8 cellular contexts compared by ENCODE assay signal in genomic region chr5:173293817-173294672, GRCh38. TPM values are rescaled to one million over a fixed set of nuclear protein-coding genes. Genes with fewer than 3 reads are reported as not detected.
DNase-seq lines count a peak whose midpoint lies in the region; ATAC-seq and TF ChIP-seq lines count a peak whose summit lies in the region.

No MANE protein-coding gene starts in this region.

- peaks cover 4% of the 10 kb centered on the region for H3K27me3 ChIP-seq in endodermal cell (ENCODE audit: control insufficient read depth, insufficient read depth, low read length, poor library complexity, severe bottlenecking)

- no peaks in the 10 kb centered on the region for H3K9me3 ChIP-seq in endodermal cell (ENCODE audit: control insufficient read depth, low read length)

- H3K4me1 ChIP-seq in endodermal cell (ENCODE audit: control insufficient read depth, insufficient read depth, low read length), result peaks cover 12% of the 10 kb centered on the region

- DNase-seq in AG20443 (ENCODE audit: low spot score) (peak; percentile 86), NCI-H82 treated with DMSO at 0.1 percent for 48 hours (lab: John Stamatoyannopoulos, UW; ENCODE audit: unreplicated experiment) (peak; percentile 32), endodermal cell (peak; percentile 94), middle frontal gyrus (ENCODE audit: extremely low spot score, low spot score) (peak; percentile 75)
- peak; percentile 88 for DNase-seq in activated CD8-positive, alpha-beta memory T cell treated with anti-CD3 and anti-CD28 coated beads for 24 hours
- peak; percentile 13 to 38 for DNase-seq in stimulated activated CD8-positive, alpha-beta memory T cell treated with anti-CD3 and anti-CD28 coated beads, Interleukin-4, amount 100 ng/mL, for 4 hours (ENCODE audit: low read depth in 2 of 2, low spot score in 1 of 2)

- peaks cover 18% of the 10 kb centered on the region for H3K4me1 Mint-ChIP-seq in endodermal cell

- peaks cover 2% of the 10 kb centered on the region for H3K9me3 Mint-ChIP-seq in endodermal cell

- H3K27me3 Mint-ChIP-seq in endodermal cell (ENCODE audit: insufficient read depth), result peaks cover 40% of the 10 kb centered on the region

- H3K36me3 Mint-ChIP-seq in endodermal cell (ENCODE audit: low read depth), result no peaks in the 10 kb centered on the region

- no peaks in the 10 kb centered on the region for H3K36me3 ChIP-seq in endodermal cell (ENCODE audit: control insufficient read depth, insufficient read depth, low read length)

- H3K9ac ChIP-seq in endodermal cell (ENCODE audit: extremely low read depth, low read length, poor library complexity, severe bottlenecking), result no peak overlapping the region

- no peak overlapping the region for H3K27ac ChIP-seq in endodermal cell (ENCODE audit: low read depth, low read length)

- 27 to 28% methylated on average over 33 to 37 of the region's 37 CpGs for WGBS in endodermal cell (ENCODE audit: insufficient coverage in 1 of 2, insufficient read length in 1 of 2), 2 experiments

- H3K27ac Mint-ChIP-seq in endodermal cell, result no peak overlapping the region

- ATAC-seq in GM19035 (IDR thresholded peaks at IDR 0.05; ENCODE audit: unreplicated experiment) (peak; percentile 78), HG03565 (IDR thresholded peaks at IDR 0.05; ENCODE audit: unreplicated experiment) (peak; percentile 54)

- H3K4me3 ChIP-seq in endodermal cell (ENCODE audit: low read length), result no peak overlapping the region

- H3K4me3 Mint-ChIP-seq in endodermal cell, result no peak overlapping the region

- peak; percentile 95 for TF ChIP-seq CTCF in endodermal cell (conservative IDR thresholded peaks at IDR 0.05)

RNA-seq across cellular contexts. Expression of gene STC2, which starts 34.2 kb away (rescaled TPM):
- 1 to 10 TPM; 4.6 to 4.8 TPM for total RNA-seq in endodermal cell
- polyA plus RNA-seq in endodermal cell (2013, experiment 1 of 2), result 14.9 TPM
- 5.3 TPM for polyA plus RNA-seq in endodermal cell (2013, experiment 2 of 2)

RNA-seq across cellular contexts. Expression of gene NKX2-5, which starts 59.0 kb away (rescaled TPM):
- under 1 TPM; 0.33 to 0.37 TPM for total RNA-seq in endodermal cell
- 0.75 TPM for polyA plus RNA-seq in endodermal cell (2013, experiment 1 of 2)
- 1.1 TPM for polyA plus RNA-seq in endodermal cell (2013, experiment 2 of 2)

Comparison
In these comparisons a context has a peak if more than half of its experiments do, and no peak if none do; other contexts are left out.
1. DNase-seq: peak in every context shown above with its lines; median percentile 94 in endodermal cell; 88 in activated CD8-positive, alpha-beta memory T cell treated with anti-CD3 and anti-CD28 coated beads for 24 hours; 86 in AG20443; 75 in middle frontal gyrus; 32 in NCI-H82 treated with DMSO at 0.1 percent for 48 hours; 26 in stimulated activated CD8-positive, alpha-beta memory T cell treated with anti-CD3 and anti-CD28 coated beads, Interleukin-4, amount 100 ng/mL, for 4 hours.